8 cellular contexts compared by ENCODE assay signal in the genomic region with DNA sequence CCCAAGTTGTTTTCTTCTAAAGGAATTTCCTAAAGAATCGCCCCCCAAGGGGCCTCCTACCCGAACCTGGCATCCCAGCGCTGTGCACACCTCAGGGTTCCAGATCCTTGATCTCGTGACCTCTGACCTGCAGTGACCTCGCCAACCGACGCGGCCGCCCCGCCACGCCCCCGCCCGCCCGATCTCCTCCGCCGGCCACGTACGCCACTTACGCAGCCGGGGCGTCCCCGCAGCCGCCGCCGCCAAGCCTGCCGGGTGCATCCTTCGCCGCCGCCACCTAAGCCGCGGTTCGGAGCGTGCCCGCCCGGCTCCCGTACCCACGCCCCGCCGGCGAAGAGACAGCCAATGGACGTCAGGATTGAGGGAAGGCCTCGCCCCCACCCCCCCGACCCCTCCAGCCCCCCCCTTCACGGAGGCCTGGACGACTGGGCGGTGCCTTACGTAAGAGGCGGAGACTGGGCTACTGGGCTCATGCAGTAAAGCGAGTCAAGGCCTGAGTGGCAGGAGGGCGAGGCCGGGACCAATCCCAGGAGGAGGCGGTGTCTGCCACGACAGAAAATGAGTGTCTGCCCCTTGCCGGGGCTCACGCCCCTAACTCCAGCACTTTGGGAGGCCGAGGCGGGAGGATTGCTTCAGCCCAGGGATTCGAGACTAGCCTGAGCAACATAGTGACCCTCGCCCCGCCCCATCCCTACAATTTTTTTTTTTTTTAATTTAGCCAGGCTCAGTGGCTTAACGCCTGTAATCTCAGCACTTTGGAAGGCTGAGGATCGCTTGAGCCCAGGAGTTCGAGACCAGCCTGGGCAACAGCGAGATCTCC. TPM values are rescaled to one million over a fixed set of nuclear protein-coding genes. Genes with fewer than 3 reads are reported as not detected.
A peak's percentile ranks its signal among the peaks of the same experiment; 100 is the strongest.
DNase-seq lines count a peak whose midpoint lies in the region; ATAC-seq lines count a peak whose summit lies in the region.

A gene with protein sequence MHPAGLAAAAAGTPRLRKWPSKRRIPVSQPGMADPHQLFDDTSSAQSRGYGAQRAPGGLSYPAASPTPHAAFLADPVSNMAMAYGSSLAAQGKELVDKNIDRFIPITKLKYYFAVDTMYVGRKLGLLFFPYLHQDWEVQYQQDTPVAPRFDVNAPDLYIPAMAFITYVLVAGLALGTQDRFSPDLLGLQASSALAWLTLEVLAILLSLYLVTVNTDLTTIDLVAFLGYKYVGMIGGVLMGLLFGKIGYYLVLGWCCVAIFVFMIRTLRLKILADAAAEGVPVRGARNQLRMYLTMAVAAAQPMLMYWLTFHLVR (minus strand): TSS at position 291 of the 820 bp plus-strand sequence. CDS start 30 bp downstream, at position 261.

- DNase-seq in COLO829 (ENCODE audit: low spot score) (peak; percentile 97), HT-29 (ENCODE audit: low spot score) (peak; percentile 98), lung microvascular endothelial cell (ENCODE audit: low read depth in 2 of 2) (peak; percentile 97 to 98)
- DNase-seq in NK-92 treated with Interleukin-12 subunit alpha and Interleukin-12 subunit beta, amount 100 ng/mL, for 24 hours (lab: John Stamatoyannopoulos, UW): peak; percentile 96
- peak; percentile 96 for DNase-seq in activated CD8-positive, alpha-beta memory T cell treated with anti-CD3 and anti-CD28 coated beads for 24 hours
- DNase-seq in effector CD4-positive, alpha-beta T cell: peak; percentile 91
- DNase-seq in stimulated activated CD4-positive, alpha-beta T cell treated with anti-CD3 and anti-CD28 coated beads, TNF-alpha, amount 100 ng/mL, for 4 hours (ENCODE audit: low read depth in 3 of 3): peak; percentile 85 to 88 (median 88)

- ATAC-seq in GM21360 (IDR thresholded peaks at IDR 0.05; ENCODE audit: unreplicated experiment): peak; percentile 80

RNA-seq across cellular contexts. Expression of the gene that starts here (rescaled TPM):
- total RNA-seq in HT-29 (2014; rRNA removed; shearing (Covaris generic)): 137 and 149 TPM in 2 replicates
- 54.0 and 65.4 TPM in 2 replicates for total RNA-seq in lung microvascular endothelial cell

Comparison
In these comparisons a context has a peak if more than half of its experiments do, and no peak if none do; other contexts are left out.
1. Peak in every context shown above with its lines: DNase-seq and ATAC-seq.